In genomic region chr19:51714848-51715247, GRCh38 we compare ENCODE assay signal across 1 cellular context.
TF ChIP-seq lines count a peak whose summit lies in the region.

No MANE protein-coding gene starts in this region.

TF ChIP-seq in A549, 52 proteins besides CTCF, POLR2A, EP300 and RAD21 (continued from another document):
- TF ChIP-seq KDM5A (IDR thresholded peaks at IDR 0.05) = no peak
- TF ChIP-seq ZFP36 (IDR thresholded peaks at IDR 0.05; ENCODE audit: borderline replicate concordance, partially characterized antibody) = no peak
TF ChIP-seq in A549: peak in this region for 0.
